In genomic region chr6:31366693-31367470, GRCh38 we compare ENCODE assay signal across 7 cellular contexts. TPM values are rescaled to one million over a fixed set of nuclear protein-coding genes. Genes with fewer than 3 reads are reported as not detected.
DNase-seq lines count a peak whose midpoint lies in the region; ATAC-seq and TF ChIP-seq lines count a peak whose summit lies in the region.

No MANE protein-coding gene starts in this region.

- H3K27me3 Mint-ChIP-seq in activated CD4-positive, alpha-beta T cell treated with anti-CD3 and anti-CD28 coated beads, Interleukin-2, amount 10 ng/mL, durations not matched to agents 24 days and 14 days: peaks cover 58% of the 10 kb centered on the region

- peak; percentile 96 to 99 for TF ChIP-seq RAD21 in liver (IDR thresholded peaks at IDR 0.05)

- peaks cover 0 to 7% (median 7%) of the 10 kb centered on the region in 4 donors for H3K4me1 ChIP-seq in liver (ENCODE audit: control insufficient read depth in 4 of 4, insufficient read depth in 4 of 4, low read length in 3 of 4)

- peak overlapping the region; percentile 42 for H3K27ac Mint-ChIP-seq in activated CD4-positive, alpha-beta T cell treated with anti-CD3 and anti-CD28 coated beads, Interleukin-2, amount 10 ng/mL, durations not matched to agents 24 days and 14 days

- no peaks in the 10 kb centered on the region for H3K9me3 ChIP-seq in liver (ENCODE audit: control insufficient read depth in 4 of 4, low read length in 3 of 4)

- H3K9me3 Mint-ChIP-seq in activated CD4-positive, alpha-beta T cell treated with anti-CD3 and anti-CD28 coated beads, Interleukin-2, amount 10 ng/mL, durations not matched to agents 24 days and 14 days: peaks cover 2% of the 10 kb centered on the region

- no peaks in the 10 kb centered on the region for H3K36me3 Mint-ChIP-seq in activated CD4-positive, alpha-beta T cell treated with anti-CD3 and anti-CD28 coated beads, Interleukin-2, amount 10 ng/mL, durations not matched to agents 24 days and 14 days (ENCODE audit: low read depth)

- peak overlapping the region in 1 of 2 donors; percentile 16 for H3K9ac ChIP-seq in liver (ENCODE audit: low read depth in 1 of 2, low read length in 2 of 2)

- no peaks in the 10 kb centered on the region for H3K36me3 ChIP-seq in liver (ENCODE audit: control insufficient read depth in 4 of 4, insufficient read depth in 3 of 4, low read depth in 1 of 4, low read length in 3 of 4)

- H3K4me1 Mint-ChIP-seq in activated CD4-positive, alpha-beta T cell treated with anti-CD3 and anti-CD28 coated beads, Interleukin-2, amount 10 ng/mL, durations not matched to agents 24 days and 14 days: peaks cover 13% of the 10 kb centered on the region

- intact Hi-C loops in activated CD4-positive, alpha-beta T cell treated with anti-CD3 and anti-CD28 coated beads, Interleukin-2, amount 10 ng/mL, durations not matched to agents 24 days and 14 days (cut with micrococcal nuclease): loop anchor here (1.0 kb wide), 4 partner anchors 10 to 230 kb away; partner anchors contain the start of gene HLA-B

- no peak overlapping the region for H3K27ac ChIP-seq in coronary artery
- no peak overlapping the region for H3K27ac ChIP-seq in liver (ENCODE audit: low read depth in 1 of 2, low read length in 2 of 2)

- peak; percentile 87 for ATAC-seq in HG03097 (IDR thresholded peaks at IDR 0.05; ENCODE audit: low FRiP score, unreplicated experiment)

- no peaks in the 10 kb centered on the region for H3K27me3 ChIP-seq in liver (ENCODE audit: control insufficient read depth in 4 of 4, insufficient read depth in 4 of 4, low read length in 3 of 4)

- DNase-seq in NCI-H446 treated with DMSO at 0.1 percent for 48 hours (lab: John Stamatoyannopoulos, UW) (peak; percentile 10), coronary artery (ENCODE audit: low spot score) (peak; percentile 91)
- DNase-seq in activated CD4-positive, alpha-beta T cell treated with anti-CD3 and anti-CD28 coated beads, Interleukin-2, amount 10 ng/mL, durations not matched to agents 24 days and 14 days: peak; percentile 96
- peak; percentile 90 for DNase-seq in stimulated activated CD4-positive, alpha-beta T cell treated with anti-CD3 and anti-CD28 coated beads, Interleukin-4, amount 100 ng/mL, for 1 hour

- peak overlapping the region; percentile 79 for H3K4me3 Mint-ChIP-seq in activated CD4-positive, alpha-beta T cell treated with anti-CD3 and anti-CD28 coated beads, Interleukin-2, amount 10 ng/mL, durations not matched to agents 24 days and 14 days

- H3K4me3 ChIP-seq in GM12875 (ENCODE audit: low read depth, low read length): peak overlapping the region; percentile 43
- H3K4me3 ChIP-seq in coronary artery: peak overlapping the region; percentile 68
- peak overlapping the region; percentile 11 to 48 (median 43) for H3K4me3 ChIP-seq in liver (ENCODE audit: low read depth in 1 of 3, low read length in 3 of 3)

- TF ChIP-seq CTCF in GM12875 (IDR thresholded peaks at IDR 0.05; ENCODE audit: borderline replicate concordance, insufficient read depth, low read depth, low read length) (peak; percentile 91), coronary artery (IDR thresholded peaks at IDR 0.05) (peak; percentile 79), liver (IDR thresholded peaks at IDR 0.05; ENCODE audit: low read depth, low read length, missing input control) (peak; percentile 87)

- WGBS in liver: 5% methylated on average over 30 of the region's 30 CpGs

TF ChIP-seq in liver, 16 proteins besides CTCF, POLR2A, EP300 and RAD21:
- TF ChIP-seq RXRA (IDR thresholded peaks at IDR 0.05): peak; percentile 21 to 37
- no peak for TF ChIP-seq REST (IDR thresholded peaks at IDR 0.05)
- peak; percentile 48 for TF ChIP-seq YY1 (IDR thresholded peaks at IDR 0.05)
TF ChIP-seq in liver: peak in this region for 2.

RNA-seq across cellular contexts. Expression of gene HLA-B, which starts 9.9 kb away (rescaled TPM):
- total RNA-seq in activated CD4-positive, alpha-beta T cell treated with anti-CD3 and anti-CD28 coated beads, Interleukin-2, amount 10 ng/mL, durations not matched to agents 24 days and 14 days: 3,406 and 3,483 TPM in 2 replicates
- 100 to 1,000 TPM; 341 to 369 TPM for total RNA-seq in liver
- polyA plus RNA-seq in liver: 100 to 1,000 TPM; 464 to 864 TPM

RNA-seq across cellular contexts. Expression of gene MICA, which starts 36.5 kb away (rescaled TPM):
- total RNA-seq in activated CD4-positive, alpha-beta T cell treated with anti-CD3 and anti-CD28 coated beads, Interleukin-2, amount 10 ng/mL, durations not matched to agents 24 days and 14 days: 6.5 and 7.3 TPM in 2 replicates
- total RNA-seq in liver: 1 to 10 TPM; 3.3 to 9.1 TPM
- 1 to 10 TPM; 3.2 to 5.0 TPM for polyA plus RNA-seq in liver

Comparison
In these comparisons a context has a peak if more than half of its experiments do, and no peak if none do; other contexts are left out.
1. DNase-seq: peak in every context shown above with its lines; median percentile 96 in activated CD4-positive, alpha-beta T cell treated with anti-CD3 and anti-CD28 coated beads, Interleukin-2, amount 10 ng/mL, durations not matched to agents 24 days and 14 days; 91 in coronary artery; 90 in stimulated activated CD4-positive, alpha-beta T cell treated with anti-CD3 and anti-CD28 coated beads, Interleukin-4, amount 100 ng/mL, for 1 hour; 10 in NCI-H446 treated with DMSO at 0.1 percent for 48 hours.